In genomic region chr5:41870621-41871048, GRCh38 we compare ENCODE assay signal across 8 cellular contexts. TPM values are rescaled to one million over a fixed set of nuclear protein-coding genes. Genes with fewer than 3 reads are reported as not detected.
DNase-seq lines count a peak whose midpoint lies in the region; ATAC-seq, FAIRE-seq and TF ChIP-seq lines count a peak whose summit lies in the region.

No MANE protein-coding gene starts in this region.

- DNase-seq in SJCRH30 (no peak), fibroblast of mammary gland (ENCODE audit: low read depth) (no peak), putamen (ENCODE audit: low spot score) (peak; percentile 8), GM19239 (ENCODE audit: insufficient read length, low spot score) (no peak), GDM1 (lab: John Stamatoyannopoulos, UW) (no peak)
- no peak for DNase-seq in activated CD8-positive, alpha-beta memory T cell treated with anti-CD3 and anti-CD28 coated beads, Interleukin-2, amount 50 U/mL, for 48 hours

- H3K36me3 ChIP-seq in SJCRH30 = no peaks in the 10 kb centered on the region; the same call in 1 of the 2 replicates

- H3K4me1 ChIP-seq in SJCRH30 = peaks cover 5% of the 10 kb centered on the region; the same call in 1 of the 2 replicates

- peak overlapping the region; percentile 79 for H3K27ac ChIP-seq in SJCRH30

- H3K4me3 ChIP-seq in GM08714 (ENCODE audit: low read length) = peak overlapping the region; percentile 85; the same call in 1 of the 2 replicates
- peak overlapping the region; percentile 88 for H3K4me3 ChIP-seq in SJCRH30
- peak overlapping the region; percentile 90 for H3K4me3 ChIP-seq in fibroblast of mammary gland (ENCODE audit: control insufficient read depth, low read depth, low read length)

- H3K27me3 ChIP-seq in SJCRH30 = no peaks in the 10 kb centered on the region

- no peak for TF ChIP-seq CTCF in fibroblast of mammary gland (conservative IDR thresholded peaks at IDR 0.05; ENCODE audit: control insufficient read depth, insufficient read depth, low read depth, low read length)

- no peak for FAIRE-seq in GM19239 (lab: Jason Lieb, UNC)

- no peak for ATAC-seq in GM21526 (IDR thresholded peaks at IDR 0.05; ENCODE audit: low FRiP score, unreplicated experiment)

- H3K9me3 ChIP-seq in SJCRH30 (replicated peaks) = no peaks in the 10 kb centered on the region

RNA-seq across cellular contexts. Expression of gene OXCT1, which starts 0.4 kb away (rescaled TPM):
- 55.3 and 65.9 TPM in 2 replicates for total RNA-seq in SJCRH30 (2014; rRNA removed; shearing (Covaris generic))

RNA-seq across cellular contexts. Expression of gene RIMOC1, which starts 33.5 kb away (rescaled TPM):
- total RNA-seq in SJCRH30 (2014; rRNA removed; shearing (Covaris generic)) = 41.8 and 44.7 TPM in 2 replicates

RNA-seq across cellular contexts. Expression of gene FBXO4, which starts 54.4 kb away (rescaled TPM):
- total RNA-seq in SJCRH30 (2014; rRNA removed; shearing (Covaris generic)) = 5.6 TPM in 2 replicates
